In the genomic region with DNA sequence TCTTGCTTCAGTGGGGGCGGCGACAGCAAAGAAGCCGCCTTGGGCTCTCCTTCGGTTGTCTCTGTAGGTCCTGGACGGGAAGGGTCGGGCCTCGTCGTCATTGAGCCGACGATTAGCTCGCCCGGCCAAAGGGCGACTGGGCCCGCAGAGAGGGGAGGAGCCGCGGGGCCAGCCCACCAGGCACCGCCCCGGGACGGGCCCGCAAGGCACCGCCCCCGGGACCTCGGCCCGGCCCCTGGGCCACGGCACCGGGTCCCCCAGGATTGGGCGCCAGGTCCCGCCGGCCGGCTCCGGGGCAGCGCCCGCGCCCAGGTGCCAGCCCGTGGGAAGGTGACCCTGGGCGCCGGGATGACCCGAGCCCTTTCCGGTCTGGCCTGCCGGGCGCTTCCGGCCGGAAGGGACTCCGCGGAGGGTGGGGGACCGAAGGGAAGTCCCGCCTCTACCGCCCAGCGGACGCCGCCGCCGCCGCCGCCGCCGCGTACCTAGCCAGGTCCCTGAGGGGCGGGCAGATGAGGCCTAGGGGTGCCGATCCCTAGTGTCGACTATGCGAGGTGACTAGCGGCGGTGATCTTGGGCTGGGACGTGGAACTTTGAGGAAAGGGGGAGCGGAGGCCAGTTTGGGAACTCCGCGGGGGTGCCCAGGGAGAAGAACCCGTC, we compare ENCODE assay signal across 8 cellular contexts. TPM values are rescaled to one million over a fixed set of nuclear protein-coding genes. Genes with fewer than 3 reads are reported as not detected.
DNase-seq lines count a peak whose midpoint lies in the region; ATAC-seq and TF ChIP-seq lines count a peak whose summit lies in the region.

A gene (minus strand): TSS at position 371 of the 657 bp plus-strand sequence. CDS start 524 bp downstream, outside the sequence.
A gene with protein sequence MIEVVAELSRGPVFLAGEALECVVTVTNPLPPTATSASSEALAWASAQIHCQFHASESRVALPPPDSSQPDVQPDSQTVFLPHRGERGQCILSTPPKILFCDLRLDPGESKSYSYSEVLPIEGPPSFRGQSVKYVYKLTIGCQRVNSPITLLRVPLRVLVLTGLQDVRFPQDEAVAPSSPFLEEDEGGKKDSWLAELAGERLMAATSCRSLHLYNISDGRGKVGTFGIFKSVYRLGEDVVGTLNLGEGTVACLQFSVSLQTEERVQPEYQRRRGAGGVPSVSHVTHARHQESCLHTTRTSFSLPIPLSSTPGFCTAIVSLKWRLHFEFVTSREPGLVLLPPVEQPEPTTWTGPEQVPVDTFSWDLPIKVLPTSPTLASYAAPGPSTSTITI (plus strand): TSS at position 430 of the 657 bp plus-strand sequence. CDS start 469 bp downstream, outside the sequence.

- DNase-seq in DMS153 (lab: John Stamatoyannopoulos, UW) (peak; percentile 25), RPMI7951 (ENCODE audit: low read depth) (peak; percentile 72), fibroblast of peridontal ligament (ENCODE audit: extremely low read depth) (peak; percentile 30), suprapubic skin (ENCODE audit: low spot score in 2 of 2) (peak; percentile 86 to 90)
- DNase-seq in activated effector memory CD4-positive, alpha-beta T cell treated with anti-CD3 and anti-CD28 coated beads, Interleukin-2, amount 50 U/mL, for 16 hours, result peak; percentile 91
- peak; percentile 36 to 82 (median 51) for DNase-seq in naive thymus-derived CD4-positive, alpha-beta T cell

- intact Hi-C loops in naive thymus-derived CD4-positive, alpha-beta T cell (cut with micrococcal nuclease), result loop anchor here (1.0 to 5.0 kb wide), 11 partner anchors 7 to 1372 kb away; a partner anchor contains a TSS

- TF ChIP-seq EP300 in suprapubic skin (IDR thresholded peaks at IDR 0.05), result no peak

- no peaks in the 10 kb centered on the region for H3K9me3 Mint-ChIP-seq in naive thymus-derived CD4-positive, alpha-beta T cell

- CTCF ChIA-PET in naive thymus-derived CD4-positive, alpha-beta T cell (lab: Charles Lee), result interaction anchor here (0.7 to 5.6 kb wide), 10 partner anchors 8 to 145 kb away, joined by 3 to 61 read pairs (median 4); a partner anchor contains a TSS

- POLR2A ChIA-PET in naive thymus-derived CD4-positive, alpha-beta T cell (lab: Charles Lee), result interaction anchor here (0.7 to 5.1 kb wide), 14 partner anchors 10 to 148 kb away, joined by 3 to 50 read pairs (median 5); a partner anchor contains a TSS

- H3K27ac ChIP-seq in HUES64 (ENCODE audit: low read depth, low read length) (peak within 1 kb of the TSS; percentile 91; the same call in 1 of the 2 replicates), suprapubic skin (peak within 1 kb of the TSS; percentile 83)
- H3K27ac ChIP-seq in naive thymus-derived CD4-positive, alpha-beta T cell (ENCODE audit: low read depth, low read length), result peak within 1 kb of the TSS; percentile 87

- H3K9ac ChIP-seq in HUES64 (ENCODE audit: low read depth, low read length), result peak within 1 kb of the TSS; percentile 74

- H3K4me3 ChIP-seq in HUES64 (ENCODE audit: low read length) (peak within 1 kb of the TSS; percentile 97), suprapubic skin (peak within 1 kb of the TSS; percentile 83)
- peak within 1 kb of the TSS; percentile 84 for H3K4me3 ChIP-seq in naive thymus-derived CD4-positive, alpha-beta T cell (ENCODE audit: low read length)

- H3K27me3 Mint-ChIP-seq in naive thymus-derived CD4-positive, alpha-beta T cell, result no peaks in the 10 kb centered on the region

- peaks cover 7 to 28% (median 17%) of the 10 kb centered on the region in 5 donors for H3K36me3 Mint-ChIP-seq in naive thymus-derived CD4-positive, alpha-beta T cell

- ATAC-seq in GM21515 (IDR thresholded peaks at IDR 0.05; ENCODE audit: unreplicated experiment), result peak; percentile 77
- peak; percentile 84 for ATAC-seq in naive thymus-derived CD4-positive, alpha-beta T cell

- H3K4me1 ChIP-seq in HUES64 (ENCODE audit: insufficient read depth, low read length) (peaks cover 14% of the 10 kb centered on the region), suprapubic skin (peaks cover 51% of the 10 kb centered on the region)
- peaks cover 32 to 33% of the 10 kb centered on the region in 2 donors for H3K4me1 ChIP-seq in naive thymus-derived CD4-positive, alpha-beta T cell (ENCODE audit: control insufficient read depth in 2 of 2, insufficient read depth in 2 of 2, low read length in 2 of 2)

- no peak for TF ChIP-seq CTCF in suprapubic skin (IDR thresholded peaks at IDR 0.05)

- under 1% methylated on average over 69 of the region's 69 CpGs for WGBS in HUES64
- 0% methylated on average over 40 of the region's 69 CpGs for WGBS in suprapubic skin

- H3K4me1 Mint-ChIP-seq in naive thymus-derived CD4-positive, alpha-beta T cell, result peaks cover 36 to 66% (median 49%) of the 10 kb centered on the region in 7 donors

- peak within 1 kb of the TSS; percentile 89 to 98 (median 96) for H3K4me3 Mint-ChIP-seq in naive thymus-derived CD4-positive, alpha-beta T cell

- H3K9me3 ChIP-seq in HUES64 (ENCODE audit: insufficient read depth, low read depth, low read length) (no peaks in the 10 kb centered on the region), suprapubic skin (no peaks in the 10 kb centered on the region)
- no peaks in the 10 kb centered on the region for H3K9me3 ChIP-seq in naive thymus-derived CD4-positive, alpha-beta T cell (ENCODE audit: control insufficient read depth in 2 of 3, low read length in 3 of 3)

- no peaks in the 10 kb centered on the region for H3K27me3 ChIP-seq in HUES64 (ENCODE audit: insufficient read depth, low read length)
- no peaks in the 10 kb centered on the region for H3K27me3 ChIP-seq in naive thymus-derived CD4-positive, alpha-beta T cell (ENCODE audit: control insufficient read depth in 2 of 2, insufficient read depth in 2 of 2, low read length in 2 of 2)
- H3K27me3 ChIP-seq in suprapubic skin, result no peaks in the 10 kb centered on the region

- H3K36me3 ChIP-seq in HUES64 (ENCODE audit: insufficient read depth, low read length) (peaks cover 49% of the 10 kb centered on the region), suprapubic skin (peaks cover 42% of the 10 kb centered on the region)
- peaks cover 9 to 49% (median 12%) of the 10 kb centered on the region in 3 experiments for H3K36me3 ChIP-seq in naive thymus-derived CD4-positive, alpha-beta T cell (ENCODE audit: control insufficient read depth in 2 of 3, insufficient read depth in 3 of 3, low read length in 3 of 3)

- TF ChIP-seq POLR2A in suprapubic skin (IDR thresholded peaks at IDR 0.05), result peak in 1 of 2 donors; percentile 22

- peak within 1 kb of the TSS; percentile 89 to 97 (median 96) for H3K27ac Mint-ChIP-seq in naive thymus-derived CD4-positive, alpha-beta T cell

RNA-seq across cellular contexts. Expression of the first gene that starts in this region (rescaled TPM):
- polyA plus RNA-seq in HUES64 (2013, experiment 1 of 2), result 55.4 TPM
- 58.4 TPM for polyA plus RNA-seq in HUES64 (2013, experiment 2 of 2)
- total RNA-seq in RPMI7951 (2014; rRNA removed; shearing (Covaris generic)), result 13.1 and 13.2 TPM in 2 replicates
- total RNA-seq in naive thymus-derived CD4-positive, alpha-beta T cell, result 10 to 100 TPM; 22.7 to 55.4 (median 49.9) TPM
- 10 to 100 TPM; 18.0 to 24.3 TPM for polyA plus RNA-seq in naive thymus-derived CD4-positive, alpha-beta T cell
- total RNA-seq in suprapubic skin, result 100 to 1,000 TPM in 1 of 4 donors, 10 to 100 TPM in 3; 46.6 to 123 (median 73.5) TPM

RNA-seq across cellular contexts. Expression of the second gene that starts in this region (rescaled TPM):
- 10.1 TPM for polyA plus RNA-seq in HUES64 (2013, experiment 1 of 2)
- 12.2 TPM for polyA plus RNA-seq in HUES64 (2013, experiment 2 of 2)
- total RNA-seq in RPMI7951 (2014; rRNA removed; shearing (Covaris generic)), result 9.4 and 10.3 TPM in 2 replicates
- 10 to 100 TPM; 21.2 to 28.8 (median 23.3) TPM for total RNA-seq in naive thymus-derived CD4-positive, alpha-beta T cell
- polyA plus RNA-seq in naive thymus-derived CD4-positive, alpha-beta T cell, result 1 to 10 TPM; 8.8 to 9.1 TPM
- total RNA-seq in suprapubic skin, result 10 to 100 TPM; 20.2 to 34.7 (median 27.7) TPM

Comparison
In these comparisons a context has a peak if more than half of its experiments do, and no peak if none do; other contexts are left out.
1. Peak in every context shown above with its lines: DNase-seq, ATAC-seq, H3K4me3 ChIP-seq and H3K27ac ChIP-seq.
2. DNase-seq: peak in every context shown above with its lines; median percentile 91 in activated effector memory CD4-positive, alpha-beta T cell treated with anti-CD3 and anti-CD28 coated beads, Interleukin-2, amount 50 U/mL, for 16 hours; 88 in suprapubic skin; 72 in RPMI7951; 51 in naive thymus-derived CD4-positive, alpha-beta T cell; 30 in fibroblast of peridontal ligament; 25 in DMS153.